10 cellular contexts compared by ENCODE assay signal in the genomic region with DNA sequence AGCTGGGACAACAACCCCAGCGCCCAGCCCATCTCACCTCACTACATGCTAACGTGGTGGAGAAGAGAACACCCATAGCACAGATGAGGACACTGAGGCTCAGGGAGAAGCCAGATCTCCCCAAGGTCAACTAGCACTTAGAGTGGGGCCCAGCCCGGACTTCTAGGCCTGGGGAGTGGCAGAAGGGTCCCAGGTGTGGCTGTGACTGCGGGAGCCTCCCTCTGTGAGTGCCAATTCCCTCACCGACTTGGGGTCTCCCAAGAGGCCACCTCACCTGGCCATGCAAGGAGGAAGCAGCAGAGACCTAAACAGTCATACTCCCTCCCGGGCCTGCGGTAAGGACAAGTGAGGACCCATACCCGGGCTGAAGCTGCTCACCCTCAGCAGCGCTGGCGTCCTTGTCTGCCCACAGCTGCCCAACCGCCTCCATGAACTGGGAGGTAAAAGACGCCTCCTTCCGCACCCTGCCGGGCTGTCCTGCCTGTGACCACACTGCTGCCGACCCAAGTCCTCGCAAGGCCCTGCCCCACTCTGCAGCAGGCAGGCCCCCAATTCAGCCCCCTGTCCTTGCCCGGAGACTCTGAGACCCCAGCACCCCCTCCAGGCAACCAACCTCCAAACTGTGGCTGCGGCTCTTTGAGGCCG.
"Had no signal": no experiment of that assay in that cellular context is flagged by ENCODE, and none has a peak within 500 bp of the region (broad histone marks: within the 10 kb centered on the region; RNA-seq: fewer than 3 reads in every experiment).

No MANE protein-coding gene starts in this region.

- ATAC-seq: GM23338, HCT116, K562 had no signal

- DNase-seq: HFFc6, IMR-90, KG1 had no signal

- FAIRE-seq: H1, H54, K562 had no signal

- H3K9me3 ChIP-seq: HAP-1 had no signal

- H2AFZ ChIP-seq: GM23338 had no signal

- H3K36me3 ChIP-seq: HAP-1 had no signal

- H3K4me3 ChIP-seq: GM23338, HAP-1, K562 had no signal

- H3K4me1 ChIP-seq: HAP-1 had no signal

- H3K27ac ChIP-seq: HL-60 had no signal

- H3K4me2 ChIP-seq: GM23338 had no signal
